Comparison of ENCODE assay signal across 16 cellular contexts in the genomic region with DNA sequence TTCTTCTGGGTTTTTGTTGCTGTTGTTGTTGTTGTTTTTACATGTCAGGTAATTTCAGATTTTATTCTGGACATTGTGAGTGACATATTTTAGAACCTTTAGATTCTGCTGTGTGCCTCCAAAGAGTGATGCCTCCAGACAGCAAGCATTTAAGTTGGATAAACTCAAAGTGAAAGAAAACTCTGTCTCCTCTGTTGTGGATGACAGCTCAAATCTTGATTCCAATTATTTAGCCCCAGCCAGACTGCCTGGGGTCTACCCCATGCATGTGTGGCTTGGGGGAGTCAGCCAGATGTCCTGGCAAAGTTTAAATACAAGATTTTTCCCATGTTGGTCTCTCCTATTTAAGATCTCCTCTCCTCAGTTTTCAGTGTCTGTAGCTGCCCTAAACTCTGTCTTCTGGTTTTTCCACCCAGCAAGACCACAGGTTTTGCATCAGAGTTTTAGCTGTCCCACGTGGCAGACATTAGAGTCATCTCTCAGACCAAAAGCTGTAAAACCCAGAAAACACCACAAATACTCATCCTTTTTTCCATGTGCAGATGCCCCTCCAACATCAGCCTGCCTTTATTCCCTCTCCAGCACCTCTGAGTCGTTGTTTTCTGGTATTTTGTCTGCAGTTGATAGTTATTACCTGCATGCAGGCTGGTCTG.
"Had no signal": no experiment of that assay in that cellular context is flagged by ENCODE, and none has a peak within 500 bp of the region (broad histone marks: within the 10 kb centered on the region; RNA-seq: fewer than 3 reads in every experiment).

No MANE protein-coding gene starts in this region.

- H3K27ac Mint-ChIP-seq: endodermal cell, nephron progenitor cell, progenitor cell of endocrine pancreas had no signal

- H3K27ac ChIP-seq: brain microvascular endothelial cell, colonic mucosa, epithelial cell of prostate, hepatocyte, right atrium auricular region had no signal

- H3K4me1 Mint-ChIP-seq: endodermal cell, nephron progenitor cell had no signal

- H3K9me3 ChIP-seq: colonic mucosa had no signal

- H3K4me1 ChIP-seq: colonic mucosa, right atrium auricular region had no signal

- H3K27me3 ChIP-seq: brain microvascular endothelial cell, colonic mucosa, hepatocyte, right atrium auricular region had no signal

- H3K4me3 ChIP-seq: colonic mucosa, hepatocyte, lung, right atrium auricular region had no signal

- H3K4me3 Mint-ChIP-seq: endodermal cell, nephron progenitor cell had no signal

- DNase-seq: activated CD4-positive, alpha-beta T cell treated with anti-CD3 and anti-CD28 coated beads, Interleukin-2, amount 50 U/mL, for 4 hours; activated naive CD4-positive, alpha-beta T cell; aorta; brain microvascular endothelial cell; central memory CD4-positive, alpha-beta T cell; colonic mucosa; endodermal cell; foreskin fibroblast; midbrain; nephron progenitor cell; stimulated activated CD4-positive, alpha-beta T cell treated with anti-CD3 and anti-CD28 coated beads, Interleukin-2, amount 100 ng/mL, for 24 hours had no signal

- H3K36me3 ChIP-seq: brain microvascular endothelial cell, colonic mucosa, right atrium auricular region had no signal
